ENCODE assay signal across 11 cellular contexts in the genomic region with DNA sequence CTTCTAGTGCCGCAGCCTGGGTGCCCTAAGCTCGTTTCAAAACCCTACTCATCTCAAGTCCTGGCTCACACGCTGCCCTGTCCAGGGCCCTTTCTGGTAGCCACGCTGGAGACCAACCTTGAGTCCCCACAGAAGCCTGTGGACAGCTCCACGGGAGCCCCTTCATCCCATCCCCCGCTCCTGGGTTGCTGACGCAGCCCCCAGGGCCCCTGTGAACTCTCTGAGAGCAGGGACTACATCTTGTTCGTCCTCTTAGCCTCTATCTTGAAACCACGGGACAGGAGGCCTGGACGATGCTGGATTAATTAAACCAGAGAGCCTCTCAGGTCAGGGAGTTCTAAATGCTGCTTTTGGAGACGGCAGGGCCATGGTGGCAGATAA. TPM values are rescaled to one million over a fixed set of nuclear protein-coding genes. Genes with fewer than 3 reads are reported as not detected.
DNase-seq lines count a peak whose midpoint lies in the region; ATAC-seq and TF ChIP-seq lines count a peak whose summit lies in the region.
"Had no signal": no experiment of that assay in that cellular context is flagged by ENCODE, and none has a peak within 500 bp of the region (broad histone marks: within the 10 kb centered on the region; RNA-seq: fewer than 3 reads in every experiment).

No MANE protein-coding gene starts in this region.

- intact Hi-C loops in CD4-positive, alpha-beta T cell (cut with DNase I, micrococcal nuclease) = no loop called here
- intact Hi-C loops in prostate gland (cut with DNase I) = loop anchor here (5.0 to 10.0 kb wide), 3 partner anchors 40 to 218 kb away; a partner anchor contains a TSS

- H3K36me3 Mint-ChIP-seq in CD4-positive, alpha-beta T cell (ENCODE audit: low read depth) = peaks cover 45% of the 10 kb centered on the region
- peaks cover 5% of the 10 kb centered on the region for H3K36me3 Mint-ChIP-seq in activated naive CD8-positive, alpha-beta T cell treated with anti-CD3 and anti-CD28 coated beads for 36 hours

- peaks cover 61% of the 10 kb centered on the region for H3K4me1 ChIP-seq in prostate gland (replicated peaks)

- CTCF ChIA-PET in CD4-positive, alpha-beta T cell (lab: Charles Lee) = no interaction called here

- TF ChIP-seq CTCF in CD4-positive, alpha-beta T cell (IDR thresholded peaks at IDR 0.05) = no peak
- TF ChIP-seq CTCF in prostate gland (IDR thresholded peaks at IDR 0.05) = no peak

- H3K4me3 Mint-ChIP-seq in CD4-positive, alpha-beta T cell = no peak overlapping the region
- no peak overlapping the region for H3K4me3 Mint-ChIP-seq in activated naive CD8-positive, alpha-beta T cell treated with anti-CD3 and anti-CD28 coated beads for 36 hours

- H3K27ac Mint-ChIP-seq in CD4-positive, alpha-beta T cell = peak overlapping the region; percentile 14
- peak overlapping the region; percentile 16 for H3K27ac Mint-ChIP-seq in activated naive CD8-positive, alpha-beta T cell treated with anti-CD3 and anti-CD28 coated beads for 36 hours

- 45% methylated on average over 11 of the region's 11 CpGs for WGBS in prostate gland

- no peak for TF ChIP-seq POLR2A in prostate gland (IDR thresholded peaks at IDR 0.05)

- no peak for ATAC-seq in CD4-positive, alpha-beta T cell (ENCODE audit: poor library complexity)
- no peak for ATAC-seq in GM18517 (IDR thresholded peaks at IDR 0.05; ENCODE audit: unreplicated experiment)
- ATAC-seq in HG02885 (IDR thresholded peaks at IDR 0.05; ENCODE audit: poor library complexity, unreplicated experiment) = no peak

- no peak overlapping the region for H3K4me3 ChIP-seq in prostate gland

- H3K27me3 Mint-ChIP-seq in CD4-positive, alpha-beta T cell = no peaks in the 10 kb centered on the region
- no peaks in the 10 kb centered on the region for H3K27me3 Mint-ChIP-seq in activated naive CD8-positive, alpha-beta T cell treated with anti-CD3 and anti-CD28 coated beads for 36 hours

- no peaks in the 10 kb centered on the region for H3K9me3 Mint-ChIP-seq in CD4-positive, alpha-beta T cell
- H3K9me3 Mint-ChIP-seq in activated naive CD8-positive, alpha-beta T cell treated with anti-CD3 and anti-CD28 coated beads for 36 hours = no peaks in the 10 kb centered on the region

- no peaks in the 10 kb centered on the region for H3K27me3 ChIP-seq in CD4-positive, alpha-beta T cell (ENCODE audit: control insufficient read depth, insufficient read depth, low read length)
- no peaks in the 10 kb centered on the region for H3K27me3 ChIP-seq in prostate gland (replicated peaks; ENCODE audit: insufficient read depth)

- H3K4me1 Mint-ChIP-seq in CD4-positive, alpha-beta T cell (ENCODE audit: low read depth) = peaks cover 56% of the 10 kb centered on the region
- peaks cover 36% of the 10 kb centered on the region for H3K4me1 Mint-ChIP-seq in activated naive CD8-positive, alpha-beta T cell treated with anti-CD3 and anti-CD28 coated beads for 36 hours

- H3K27ac ChIP-seq in CD4-positive, alpha-beta T cell (ENCODE audit: low read depth, low read length) = no peak overlapping the region
- H3K27ac ChIP-seq in prostate gland = peak overlapping the region; percentile 79 to 87

- H3K36me3 ChIP-seq in prostate gland = no peaks in the 10 kb centered on the region

- no peak for DNase-seq in CD4-positive, alpha-beta T cell
- no peak for DNase-seq in activated naive CD8-positive, alpha-beta T cell treated with anti-CD3 and anti-CD28 coated beads for 36 hours
- peak; percentile 13 for DNase-seq in glomerular visceral epithelial cell (ENCODE audit: extremely low spot score)
- no peak for DNase-seq in prostate gland (ENCODE audit: low spot score)
- DNase-seq in MV-4-11 (lab: John Stamatoyannopoulos, UW) = no peak
- no peak for DNase-seq in OCI-M1 (lab: John Stamatoyannopoulos, UW)
- DNase-seq: activated CD4-positive, alpha-beta T cell treated with anti-CD3 and anti-CD28 coated beads for 4 hours; effector memory CD4-positive, alpha-beta T cell; NCI-H510A treated with DMSO at 0.1 percent for 48 hours had no signal

- H3K9me3 ChIP-seq in CD4-positive, alpha-beta T cell (ENCODE audit: control insufficient read depth, low read length) = no peaks in the 10 kb centered on the region
- no peaks in the 10 kb centered on the region for H3K9me3 ChIP-seq in prostate gland

- POLR2A ChIA-PET in CD4-positive, alpha-beta T cell (lab: Charles Lee) = no interaction called here

RNA-seq across cellular contexts. Expression of a gene that starts 7.4 kb away (rescaled TPM):
- 10 to 100 TPM; 18.3 to 22.1 TPM for total RNA-seq in CD4-positive, alpha-beta T cell
- total RNA-seq in activated naive CD8-positive, alpha-beta T cell treated with anti-CD3 and anti-CD28 coated beads for 36 hours = 10 to 100 TPM; 55.2 to 56.8 TPM
- 10 to 100 TPM; 39.9 to 41.4 TPM for total RNA-seq in prostate gland
